22 cellular contexts compared by ENCODE assay signal in the genomic region with DNA sequence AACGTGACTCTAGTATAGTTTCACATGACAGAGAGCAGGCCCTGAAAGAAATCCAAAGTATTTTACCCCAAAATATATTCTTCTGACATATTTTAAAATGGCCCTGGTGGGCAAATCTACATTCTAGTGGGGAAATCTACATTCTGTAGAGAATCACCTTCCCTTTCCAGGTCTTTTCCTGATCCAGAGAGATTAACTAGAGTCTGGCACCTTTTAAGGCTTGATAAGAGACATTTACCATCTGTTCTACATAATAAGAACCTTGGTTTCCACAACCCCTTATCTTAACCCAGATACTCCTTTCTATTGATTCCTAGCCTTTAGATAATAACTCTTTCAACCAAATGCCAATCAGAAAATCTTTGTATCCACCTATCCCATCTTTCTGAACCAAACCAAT. TPM values are rescaled to one million over a fixed set of nuclear protein-coding genes. Genes with fewer than 3 reads are reported as not detected.
"Had no signal": no experiment of that assay in that cellular context is flagged by ENCODE, and none has a peak within 500 bp of the region (broad histone marks: within the 10 kb centered on the region; RNA-seq: fewer than 3 reads in every experiment).

No MANE protein-coding gene starts in this region.

- H3K4me3 ChIP-seq: colonic mucosa, gastrocnemius medialis, heart right ventricle, psoas muscle, right lobe of liver, suprapubic skin, thyroid gland had no signal

- H3K4me3 Mint-ChIP-seq: naive thymus-derived CD4-positive, alpha-beta T cell; nephron progenitor cell; stimulated activated effector memory CD8-positive, alpha-beta T cell treated with anti-CD3 and anti-CD28 coated beads, Interleukin-12 subunit alpha, Interleukin-12 subunit beta, amount 100 ng/mL, for 72 hours had no signal

- H3K9me3 ChIP-seq: colonic mucosa, gastrocnemius medialis, heart right ventricle, psoas muscle, right lobe of liver, suprapubic skin, thyroid gland had no signal

- H3K27ac ChIP-seq: colonic mucosa, gastrocnemius medialis, heart right ventricle, psoas muscle, right lobe of liver, suprapubic skin, thyroid gland had no signal

- FAIRE-seq: islet of Langerhans had no signal

- H3K4me1 ChIP-seq: colonic mucosa, gastrocnemius medialis, psoas muscle, right lobe of liver, thyroid gland had no signal

- H3K4me1 Mint-ChIP-seq: naive thymus-derived CD4-positive, alpha-beta T cell; stimulated activated effector memory CD8-positive, alpha-beta T cell treated with anti-CD3 and anti-CD28 coated beads, Interleukin-12 subunit alpha, Interleukin-12 subunit beta, amount 100 ng/mL, for 72 hours had no signal

- H3K36me3 ChIP-seq: colonic mucosa, gastrocnemius medialis, heart right ventricle, right lobe of liver, suprapubic skin, thyroid gland had no signal

- H3K27ac Mint-ChIP-seq: naive thymus-derived CD4-positive, alpha-beta T cell; nephron progenitor cell; stimulated activated effector memory CD8-positive, alpha-beta T cell treated with anti-CD3 and anti-CD28 coated beads, Interleukin-12 subunit alpha, Interleukin-12 subunit beta, amount 100 ng/mL, for 72 hours had no signal

- ATAC-seq: gastrocnemius medialis; heart right ventricle; naive thymus-derived CD4-positive, alpha-beta T cell; psoas muscle; right lobe of liver; stimulated activated effector memory CD8-positive, alpha-beta T cell treated with anti-CD3 and anti-CD28 coated beads, Interleukin-12 subunit alpha, Interleukin-12 subunit beta, amount 100 ng/mL, for 72 hours; stimulated activated naive CD8-positive, alpha-beta T cell treated with anti-CD3 and anti-CD28 coated beads, Interleukin-15, Interleukin-2, amounts not matched to agents 100 U/mL and 50 U/mL, for 24 hours had no signal

- H3K9me3 Mint-ChIP-seq: naive thymus-derived CD4-positive, alpha-beta T cell; nephron progenitor cell; stimulated activated effector memory CD8-positive, alpha-beta T cell treated with anti-CD3 and anti-CD28 coated beads, Interleukin-12 subunit alpha, Interleukin-12 subunit beta, amount 100 ng/mL, for 72 hours had no signal

- H3K36me3 Mint-ChIP-seq: naive thymus-derived CD4-positive, alpha-beta T cell; stimulated activated effector memory CD8-positive, alpha-beta T cell treated with anti-CD3 and anti-CD28 coated beads, Interleukin-12 subunit alpha, Interleukin-12 subunit beta, amount 100 ng/mL, for 72 hours had no signal

- H3K27me3 ChIP-seq: colonic mucosa, gastrocnemius medialis, right lobe of liver, suprapubic skin, thyroid gland had no signal

- DNase-seq: colonic mucosa; effector CD4-positive, alpha-beta T cell; gastrocnemius medialis; heart right ventricle; hypothalamus; kidney glomerular epithelial cell; naive thymus-derived CD4-positive, alpha-beta T cell; nephron progenitor cell; psoas muscle; retina; right lobe of liver; stimulated activated CD4-positive, alpha-beta T cell treated with anti-CD3 and anti-CD28 coated beads, Interleukin-4, amount 100 ng/mL, for 1 hour; stimulated activated CD8-positive, alpha-beta memory T cell treated with anti-CD3 and anti-CD28 coated beads, Interleukin-4, amount 100 ng/mL, for 48 hours; stimulated activated naive CD8-positive, alpha-beta T cell treated with anti-CD3 and anti-CD28 coated beads, Interleukin-15, Interleukin-2, amounts not matched to agents 100 U/mL and 50 U/mL, for 24 hours; thyroid gland had no signal

RNA-seq across cellular contexts. Expression of a gene that starts 17.0 kb away (rescaled TPM):
- total RNA-seq: dermis microvascular lymphatic vessel endothelial cell, gastrocnemius medialis, lung microvascular endothelial cell, ureter had no signal
- polyA plus RNA-seq: fibroblast of lung; naive thymus-derived CD4-positive, alpha-beta T cell had no signal
